Comparison of ENCODE assay signal across 9 cellular contexts in the genomic region with DNA sequence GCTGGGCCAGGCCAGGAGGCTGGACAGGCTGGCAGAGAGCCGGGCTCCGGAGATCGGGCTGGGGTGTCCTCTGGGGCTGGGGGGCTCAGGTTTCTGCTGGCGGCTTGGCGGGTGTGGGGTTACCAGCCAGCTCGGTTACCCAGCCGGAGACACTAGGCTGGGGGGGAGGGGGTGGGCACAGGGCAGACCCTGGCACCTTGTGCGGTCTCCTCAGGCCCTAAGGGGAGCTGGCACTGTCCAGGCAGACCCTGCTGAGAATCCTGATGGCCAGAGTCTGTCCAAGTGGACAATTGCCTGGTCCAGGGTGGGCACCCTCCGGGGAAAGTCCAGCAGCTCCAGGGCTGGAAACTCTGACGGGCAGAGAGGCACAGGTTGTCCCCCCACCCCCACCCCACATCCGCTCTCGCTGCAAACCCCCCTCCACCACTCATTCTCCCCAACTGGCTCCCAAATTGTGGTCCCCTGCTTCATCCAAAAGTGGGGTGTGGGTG. TPM values are rescaled to one million over a fixed set of nuclear protein-coding genes. Genes with fewer than 3 reads are reported as not detected.
A peak's percentile ranks its signal among the peaks of the same experiment; 100 is the strongest.
DNase-seq lines count a peak whose midpoint lies in the region; ATAC-seq and TF ChIP-seq lines count a peak whose summit lies in the region.
"Had no signal": no experiment of that assay in that cellular context is flagged by ENCODE, and none has a peak within 500 bp of the region (broad histone marks: within the 10 kb centered on the region; RNA-seq: fewer than 3 reads in every experiment).

No MANE protein-coding gene starts in this region.

- no peaks in the 10 kb centered on the region for H3K27me3 Mint-ChIP-seq in activated T-cell treated with anti-CD3 and anti-CD28 coated beads, Interleukin-2, amount 50 U/mL, for 24 hours

- H3K27ac ChIP-seq in DOHH2 (ENCODE audit: low read depth, low read length) (no peak overlapping the region), gastroesophageal sphincter (peak overlapping the region in 3 of 4 donors; percentile 88 to 97 (median 97)), rectal smooth muscle tissue (ENCODE audit: low read depth, low read length) (no peak overlapping the region)

- TF ChIP-seq CTCF in DOHH2 (IDR thresholded peaks at IDR 0.05; ENCODE audit: low read depth, low read length, poor library complexity, severe bottlenecking) (no peak), gastroesophageal sphincter (IDR thresholded peaks at IDR 0.05) (no peak), GM20000 (IDR thresholded peaks at IDR 0.05; ENCODE audit: extremely low read depth, missing control alignments) (no peak)

- H3K36me3 Mint-ChIP-seq in activated T-cell treated with anti-CD3 and anti-CD28 coated beads, Interleukin-2, amount 50 U/mL, for 24 hours (ENCODE audit: low read depth): peaks cover 48% of the 10 kb centered on the region

- no peaks in the 10 kb centered on the region for H3K9me3 Mint-ChIP-seq in activated T-cell treated with anti-CD3 and anti-CD28 coated beads, Interleukin-2, amount 50 U/mL, for 24 hours

- H3K27me3 ChIP-seq in DOHH2 (ENCODE audit: control insufficient read depth, low read length) (no peaks in the 10 kb centered on the region), gastroesophageal sphincter (no peaks in the 10 kb centered on the region), rectal smooth muscle tissue (ENCODE audit: control insufficient read depth, insufficient read depth, low read length) (no peaks in the 10 kb centered on the region)

- peak overlapping the region; percentile 43 for H3K4me2 ChIP-seq in DOHH2 (ENCODE audit: low read length)

- no peaks in the 10 kb centered on the region for H4K20me1 ChIP-seq in DOHH2 (ENCODE audit: control insufficient read depth, insufficient read depth, low read depth, low read length)

- H3K4me1 ChIP-seq in DOHH2 (ENCODE audit: control insufficient read depth, low read length) (peaks cover 90% of the 10 kb centered on the region), gastroesophageal sphincter (peaks cover 3 to 98% (median 47%) of the 10 kb centered on the region in 3 donors), rectal smooth muscle tissue (ENCODE audit: control insufficient read depth, insufficient read depth, low read length) (peaks cover 33% of the 10 kb centered on the region)

- TF ChIP-seq POLR2A in gastroesophageal sphincter (IDR thresholded peaks at IDR 0.05): no peak

- H3K4me3 Mint-ChIP-seq in activated T-cell treated with anti-CD3 and anti-CD28 coated beads, Interleukin-2, amount 50 U/mL, for 24 hours: peak overlapping the region; percentile 91

- H3K4me1 Mint-ChIP-seq in activated T-cell treated with anti-CD3 and anti-CD28 coated beads, Interleukin-2, amount 50 U/mL, for 24 hours (ENCODE audit: low read depth): peaks cover 80% of the 10 kb centered on the region

- no peaks in the 10 kb centered on the region for H3K9me3 ChIP-seq in DOHH2 (ENCODE audit: control insufficient read depth, insufficient read depth, low read length)
- no peaks in the 10 kb centered on the region for H3K9me3 ChIP-seq in gastroesophageal sphincter

- peaks cover 4% of the 10 kb centered on the region; the same call in 1 of the 2 replicates for H3K36me3 ChIP-seq in DOHH2 (ENCODE audit: control insufficient read depth, low read length)
- H3K36me3 ChIP-seq in gastroesophageal sphincter: peaks cover 0 to 4% of the 10 kb centered on the region in 2 donors
- peaks cover 6% of the 10 kb centered on the region for H3K36me3 ChIP-seq in rectal smooth muscle tissue (ENCODE audit: control insufficient read depth, insufficient read depth, low read length)

- H3K9ac ChIP-seq in rectal smooth muscle tissue (ENCODE audit: low read length): no peak overlapping the region

- H3K79me2 ChIP-seq in DOHH2 (ENCODE audit: control insufficient read depth, low read length): peaks cover 12% of the 10 kb centered on the region

- peak overlapping the region; percentile 96 for H3K27ac Mint-ChIP-seq in activated T-cell treated with anti-CD3 and anti-CD28 coated beads, Interleukin-2, amount 50 U/mL, for 24 hours

- H3K4me3 ChIP-seq in DOHH2 (ENCODE audit: low read length) (no peak overlapping the region), gastroesophageal sphincter (peak overlapping the region in 1 of 2 donors; percentile 34), rectal smooth muscle tissue (ENCODE audit: low read length) (peak overlapping the region; percentile 47)

- H3F3A ChIP-seq in DOHH2 (ENCODE audit: control insufficient read depth, insufficient read depth): peaks cover 32% of the 10 kb centered on the region

- H3K9me2 ChIP-seq in DOHH2 (replicated peaks; ENCODE audit: control insufficient read depth, low read length): no peaks in the 10 kb centered on the region

- no peak for TF ChIP-seq EP300 in gastroesophageal sphincter (IDR thresholded peaks at IDR 0.05)

- DNase-seq in activated T-cell treated with anti-CD3 and anti-CD28 coated beads, Interleukin-2, amount 50 U/mL, for 24 hours: peak; percentile 62
- DNase-seq in SHP77 treated with DMSO at 0.1 percent for 48 hours (lab: John Stamatoyannopoulos, UW) (no peak), GM20000 (ENCODE audit: low spot score) (no peak)

- ATAC-seq in gastroesophageal sphincter: no peak
- no peak for ATAC-seq in GM19328 (IDR thresholded peaks at IDR 0.05; ENCODE audit: unreplicated experiment)
- no peak for ATAC-seq in GM21786 (IDR thresholded peaks at IDR 0.05; ENCODE audit: unreplicated experiment)

- no CpG with 5 or more reads among the region's 12 CpGs for WGBS in gastroesophageal sphincter (ENCODE audit: low coverage in 1 of 2), 2 donors

RNA-seq across cellular contexts. Expression of a gene that starts 6.7 kb away (rescaled TPM):
- total RNA-seq in gastroesophageal sphincter: 10 to 100 TPM; 45.5 to 63.4 (median 49.5) TPM

RNA-seq across cellular contexts. Expression of a gene that starts 15.9 kb away (rescaled TPM):
- total RNA-seq in gastroesophageal sphincter: not detected

RNA-seq across cellular contexts. Expression of a gene that starts 24.3 kb away (rescaled TPM):
- under 1 TPM in 2 of 4 donors, not detected in 2; 0.35 to 0.54 TPM for total RNA-seq in gastroesophageal sphincter

RNA-seq across cellular contexts. Expression of a gene that starts 24.4 kb away (rescaled TPM):
- not detected for total RNA-seq in gastroesophageal sphincter
- total RNA-seq: activated CD8-positive, alpha-beta memory T cell treated with anti-CD3 and anti-CD28 coated beads for 36 hours had no signal

RNA-seq across cellular contexts. Expression of a gene that starts 26.1 kb away (rescaled TPM):
- 10 to 100 TPM; 12.8 to 23.5 (median 20.7) TPM for total RNA-seq in gastroesophageal sphincter

Comparison
In these comparisons a context has a peak if more than half of its experiments do, and no peak if none do; other contexts are left out.
1. H3K27ac ChIP-seq: peak in gastroesophageal sphincter (3 of 4); none in DOHH2 (single experiment) and rectal smooth muscle tissue (single experiment).